In the genomic region with DNA sequence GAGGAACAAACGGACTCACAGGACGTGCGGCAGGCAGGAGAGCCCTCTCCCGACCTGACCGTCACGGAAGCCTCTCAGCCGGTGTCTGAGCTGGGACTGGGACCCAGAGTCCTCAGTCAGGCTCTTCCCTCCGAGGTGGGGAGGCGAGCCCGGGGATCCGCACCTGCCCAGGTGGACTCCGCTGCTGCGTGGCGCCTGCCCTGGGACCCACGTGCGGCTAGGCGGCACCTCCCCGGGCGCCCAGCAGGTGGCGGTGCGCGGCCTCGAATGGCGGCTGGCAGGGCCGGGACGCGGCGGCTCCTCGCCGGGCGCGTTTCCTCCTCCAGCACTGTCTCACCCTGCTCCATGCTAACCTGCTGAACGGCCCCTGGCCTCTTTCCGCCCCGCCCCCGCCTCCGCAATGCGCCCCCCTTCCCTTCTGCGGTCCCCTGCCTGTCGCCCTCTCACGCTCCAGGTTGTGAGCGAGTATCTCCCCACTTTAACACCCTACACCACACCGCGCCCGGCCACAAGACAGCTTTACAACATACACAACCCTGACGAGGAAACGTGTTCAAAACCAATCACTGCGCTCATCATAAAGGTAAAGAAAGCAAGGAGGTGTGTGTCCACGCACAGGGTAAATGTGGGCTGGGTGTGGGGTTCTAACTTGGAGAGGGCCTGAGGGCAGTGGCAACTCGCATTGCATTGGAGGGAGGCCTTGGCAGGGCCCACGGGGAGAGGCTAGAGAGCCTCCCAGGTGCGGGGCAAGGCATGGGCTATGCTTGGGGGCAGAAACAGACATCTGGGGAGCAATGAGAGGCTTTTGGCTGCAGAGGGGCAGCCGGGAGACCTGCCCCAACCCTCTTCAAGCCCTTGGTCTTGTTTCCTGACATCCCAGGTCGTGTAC, we compare ENCODE assay signal across 9 cellular contexts. TPM values are rescaled to one million over a fixed set of nuclear protein-coding genes. Genes with fewer than 3 reads are reported as not detected.
DNase-seq lines count a peak whose midpoint lies in the region; ATAC-seq, FAIRE-seq and TF ChIP-seq lines count a peak whose summit lies in the region.
"Had no signal": no experiment of that assay in that cellular context is flagged by ENCODE, and none has a peak within 500 bp of the region (broad histone marks: within the 10 kb centered on the region; RNA-seq: fewer than 3 reads in every experiment).

No MANE protein-coding gene starts in this region.

- CTCF ChIA-PET in SK-N-SH (lab: Yijun Ruan, JAX) = interaction anchor here (0.5 to 7.2 kb wide), 41 partner anchors 9 to 352 kb away, joined by 3 to 97 read pairs (median 3); no protein-coding TSS in a partner anchor

- H3K9ac ChIP-seq in DND-41 (ENCODE audit: low read depth, low read length) (no peak overlapping the region), HUES48 (ENCODE audit: low read depth, low read length) (no peak overlapping the region), SK-N-SH (no peak overlapping the region)

- DNase-seq in DND-41 = peak; percentile 75
- DNase-seq in SK-N-SH = peak; percentile 94
- peak; percentile 66 to 76 (median 68) for DNase-seq in activated naive CD4-positive, alpha-beta T cell (lab: John Stamatoyannopoulos, UW)
- DNase-seq in glomerular visceral epithelial cell (ENCODE audit: extremely low spot score) = peak; percentile 65
- DNase-seq in pancreas = peak; percentile 45 to 96 (median 82)
- peak; percentile 87 for DNase-seq in type B pancreatic cell (ENCODE audit: extremely low spot score, unreplicated experiment)

- no peaks in the 10 kb centered on the region for H3K9me3 ChIP-seq in DND-41 (ENCODE audit: insufficient read depth, low read length, severe bottlenecking)
- H3K9me3 ChIP-seq in HUES48 (ENCODE audit: control insufficient read depth, insufficient read depth, low read length) = no peaks in the 10 kb centered on the region
- H3K9me3 ChIP-seq in SK-N-SH = no peaks in the 10 kb centered on the region
- no peaks in the 10 kb centered on the region for H3K9me3 ChIP-seq in pancreas

- peak overlapping the region; percentile 56 for H3K4me3 Mint-ChIP-seq in type B pancreatic cell
- H3K4me3 Mint-ChIP-seq: dendritic cell treated with granulocyte-macrophage colony-stimulating factor and Interleukin-4, amounts not matched to agents 40 ng/mL and 50 ng/mL, for 4 days had no signal

- H3K36me3 ChIP-seq in DND-41 (ENCODE audit: insufficient read depth, low read length) (no peaks in the 10 kb centered on the region), HUES48 (ENCODE audit: control insufficient read depth, insufficient read depth, low read length) (no peaks in the 10 kb centered on the region), SK-N-SH (replicated peaks in 1 of 2; ENCODE audit: control insufficient read depth in 1 of 2, insufficient read depth in 2 of 2, low read length in 1 of 2) (no peaks in the 10 kb centered on the region), pancreas (no peaks in the 10 kb centered on the region)

- H3K27ac Mint-ChIP-seq in type B pancreatic cell = no peak overlapping the region
- H3K27ac Mint-ChIP-seq: dendritic cell treated with granulocyte-macrophage colony-stimulating factor and Interleukin-4, amounts not matched to agents 40 ng/mL and 50 ng/mL, for 4 days had no signal

- H3F3A ChIP-seq in SK-N-SH (replicated peaks; ENCODE audit: insufficient read depth) = peaks cover 7% of the 10 kb centered on the region

- H3K27me3 ChIP-seq in DND-41 (ENCODE audit: insufficient read depth, low read length, poor library complexity) (peaks cover 17% of the 10 kb centered on the region), HUES48 (ENCODE audit: control insufficient read depth, insufficient read depth, low read length) (peaks cover 18% of the 10 kb centered on the region), SK-N-SH (ENCODE audit: insufficient read depth) (no peaks in the 10 kb centered on the region), pancreas (no peaks in the 10 kb centered on the region)

- intact Hi-C loops in pancreas (cut with DNase I) = loop anchor here in 1 of 3 donors (10.0 kb wide), 1 partner anchor 219 kb away; no protein-coding TSS in a partner anchor

- no peak overlapping the region for H3K4me3 ChIP-seq in DND-41 (ENCODE audit: low read depth in 1 of 2, low read length in 2 of 2)
- peak overlapping the region; percentile 46; the same call in 1 of the 2 replicates for H3K4me3 ChIP-seq in HUES48 (ENCODE audit: low read depth, low read length)
- peak overlapping the region in 1 of 2 experiments; percentile 35; a peak in 2 of 4 replicates for H3K4me3 ChIP-seq in SK-N-SH (ENCODE audit: low read depth in 2 of 2, low read length in 1 of 2)
- H3K4me3 ChIP-seq in pancreas = no peak overlapping the region

- H3K27me3 Mint-ChIP-seq in type B pancreatic cell = peaks cover 45% of the 10 kb centered on the region

- H2AFZ ChIP-seq in DND-41 (ENCODE audit: low read depth, low read length) (no peak overlapping the region), SK-N-SH (ENCODE audit: low read depth) (no peak overlapping the region)

- H3K27ac ChIP-seq in DND-41 (ENCODE audit: low read length) (no peak overlapping the region), HUES48 (ENCODE audit: low read depth, low read length) (no peak overlapping the region), SK-N-SH (ENCODE audit: low read depth in 2 of 2, low read length in 1 of 2) (no peak overlapping the region), pancreas (no peak overlapping the region)

- no peak for TF ChIP-seq EP300 in SK-N-SH (IDR thresholded peaks at IDR 0.05; ENCODE audit: borderline replicate concordance in 1 of 2, low read depth in 1 of 2, low read length in 1 of 2)

- peaks cover 16% of the 10 kb centered on the region for H3K4me1 Mint-ChIP-seq in type B pancreatic cell (ENCODE audit: unreplicated experiment)

- no peaks in the 10 kb centered on the region; the same call in 1 of the 2 replicates for H4K20me1 ChIP-seq in DND-41 (ENCODE audit: insufficient read depth, low read length)
- no peaks in the 10 kb centered on the region for H4K20me1 ChIP-seq in SK-N-SH (ENCODE audit: insufficient read depth)

- H3K4me2 ChIP-seq in DND-41 (ENCODE audit: insufficient read depth, low read length) = peak overlapping the region; percentile 27; the same call in 1 of the 2 replicates
- peak overlapping the region; percentile 33; the same call in 1 of the 2 replicates for H3K4me2 ChIP-seq in SK-N-SH

- no peaks in the 10 kb centered on the region for H3K36me3 Mint-ChIP-seq in type B pancreatic cell

- FAIRE-seq in pancreas (lab: Jason Lieb, UNC) = no peak

- no peaks in the 10 kb centered on the region for H3K79me2 ChIP-seq in DND-41 (ENCODE audit: insufficient read depth, low read length)
- H3K79me2 ChIP-seq in SK-N-SH (ENCODE audit: insufficient read depth) = no peaks in the 10 kb centered on the region

- peak; percentile 93 for TF ChIP-seq CTCF in DND-41 (IDR thresholded peaks at IDR 0.05; ENCODE audit: borderline replicate concordance, extremely low read depth, low read length, poor library complexity, severe bottlenecking)
- TF ChIP-seq CTCF in SK-N-SH (IDR thresholded peaks at IDR 0.05) = peak; percentile 81
- TF ChIP-seq CTCF in pancreas (IDR thresholded peaks at IDR 0.05) = peak; percentile 93 to 95 (median 93)
- peak; percentile 97 for TF ChIP-seq CTCF in type B pancreatic cell (conservative IDR thresholded peaks at IDR 0.05)

- POLR2A ChIA-PET in SK-N-SH (lab: Yijun Ruan, JAX) = no interaction called here

- TF ChIP-seq RAD21 in SK-N-SH (IDR thresholded peaks at IDR 0.05; ENCODE audit: low read length) = peak; percentile 91

- H3K4me1 ChIP-seq in DND-41 (ENCODE audit: insufficient read depth, low read length) (peaks cover 9% of the 10 kb centered on the region), HUES48 (ENCODE audit: control insufficient read depth, insufficient read depth, low read length) (0 out of 2 replicates have a peak, but pooled peaks cover 3% of the 10 kb centered on the region), SK-N-SH (ENCODE audit: control insufficient read depth in 1 of 2, insufficient read depth in 2 of 2, low read depth in 1 of 2, low read length in 1 of 2) (no peaks in the 10 kb centered on the region; a peak in 1 of 4 replicates), pancreas (no peaks in the 10 kb centered on the region)

- H3K9me3 Mint-ChIP-seq in type B pancreatic cell = no peaks in the 10 kb centered on the region
- H3K9me3 Mint-ChIP-seq: dendritic cell treated with granulocyte-macrophage colony-stimulating factor and Interleukin-4, amounts not matched to agents 40 ng/mL and 50 ng/mL, for 4 days had no signal

- WGBS in SK-N-SH (ENCODE audit: low lambda C conversion rate) = 74% methylated on average over 19 of the region's 54 CpGs
- 20 to 24% methylated on average over 51 to 54 of the region's 54 CpGs for WGBS in pancreas, 2 donors

- ATAC-seq in DND-41 (ENCODE audit: insufficient read depth, low read depth) (peak; percentile 98), pancreas (peak; percentile 96 to 99 (median 98)), GM18909 (IDR thresholded peaks at IDR 0.05; ENCODE audit: poor library complexity, unreplicated experiment) (no peak)

- H3K9me2 ChIP-seq in SK-N-SH = no peaks in the 10 kb centered on the region

TF ChIP-seq in SK-N-SH, 30 proteins besides CTCF, POLR2A, EP300 and RAD21 (continues in another document):
- no peak for TF ChIP-seq TAF1 (IDR thresholded peaks at IDR 0.05; ENCODE audit: borderline replicate concordance, low read depth, low read length)

RNA-seq across cellular contexts. Expression of a gene that starts 25.9 kb away (rescaled TPM):
- polyA plus RNA-seq in SK-N-SH (2012; rRNA removed) (202 and 257 TPM in 2 replicates), pancreas (10 to 100 TPM; 19.1 to 50.5 TPM)
- polyA plus RNA-seq in SK-N-SH (2012; cell fraction: cytosol; rRNA removed) = 276 and 300 TPM in 2 replicates
- polyA plus RNA-seq in SK-N-SH (2012; cell fraction: nucleus; rRNA removed) = 68.9 and 142 TPM in 2 replicates
- total RNA-seq in pancreas (10 to 100 TPM; 59.7 to 75.1 (median 65.7) TPM), type B pancreatic cell (ENCODE audit: low replicate concordance) (117 and 182 TPM in 2 replicates)
